27 cellular contexts compared by ENCODE assay signal in genomic region chr20:62649140-62649539, GRCh38. TPM values are rescaled to one million over a fixed set of nuclear protein-coding genes. Genes with fewer than 3 reads are reported as not detected.
DNase-seq lines count a peak whose midpoint lies in the region; ATAC-seq and TF ChIP-seq lines count a peak whose summit lies in the region.
"Had no signal": no experiment of that assay in that cellular context is flagged by ENCODE, and none has a peak within 500 bp of the region (broad histone marks: within the 10 kb centered on the region; RNA-seq: fewer than 3 reads in every experiment).

No MANE protein-coding gene starts in this region.

- ATAC-seq in central memory CD8-positive, alpha-beta T cell (replicated peaks; ENCODE audit: extremely low read depth, poor library complexity, severe bottlenecking): no peak
- ATAC-seq in stimulated activated memory B cell treated with anti-CD40 and anti-IgM and Interleukin-4, amounts not matched to agents 10 μg/mL and 1 μg/mL and 100 μg/mL, for 72 hours: no peak
- ATAC-seq: GM23338; left ventricle myocardium superior; natural killer cell treated with Interleukin-12 subunit alpha and Interleukin-12 subunit beta and Interleukin-15 and Interleukin-18, amount 100 ng/mL, for 72 hours; stimulated activated naive CD8-positive, alpha-beta T cell treated with anti-CD3 and anti-CD28 coated beads, Interleukin-15, Interleukin-2, amounts not matched to agents 100 U/mL and 50 U/mL, for 24 hours had no signal

- H3K36me3 Mint-ChIP-seq in activated naive CD4-positive, alpha-beta T cell treated with anti-CD3 and anti-CD28 coated beads, Interleukin-2, amount 10 ng/mL, durations not matched to agents 7 days and 5 days: peaks cover 42% of the 10 kb centered on the region
- peaks cover 7% of the 10 kb centered on the region for H3K36me3 Mint-ChIP-seq in activated naive CD4-positive, alpha-beta T cell treated with anti-CD3 and anti-CD28 coated beads for 36 hours (ENCODE audit: low read depth)
- H3K36me3 Mint-ChIP-seq in central memory CD8-positive, alpha-beta T cell (ENCODE audit: insufficient read depth): peaks cover 15% of the 10 kb centered on the region
- H3K36me3 Mint-ChIP-seq in stimulated activated memory B cell treated with anti-CD40 and anti-IgM and Interleukin-4, amounts not matched to agents 10 μg/mL and 1 μg/mL and 100 μg/mL, for 72 hours: peaks cover 5% of the 10 kb centered on the region
- H3K36me3 Mint-ChIP-seq in nephron progenitor cell (ENCODE audit: low read depth): no peaks in the 10 kb centered on the region
- H3K36me3 Mint-ChIP-seq: natural killer cell treated with Interleukin-12 subunit alpha and Interleukin-12 subunit beta and Interleukin-15 and Interleukin-18, amount 100 ng/mL, for 72 hours had no signal

- H3K4me1 ChIP-seq in HEK293 (ENCODE audit: control insufficient read depth, insufficient read depth, low read length): peaks cover 9% of the 10 kb centered on the region

- H3K4me3 ChIP-seq in HEK293 (ENCODE audit: low read depth, low read length): no peak overlapping the region
- H3K4me3 ChIP-seq: adrenal gland; BLaER1 treated with 17β-estradiol and CSF1 and Interleukin-3, amounts not matched to agents 10 nM and 100 nM; GM23338; ovary; right atrium auricular region had no signal

- CTCF ChIA-PET in activated naive CD4-positive, alpha-beta T cell treated with anti-CD3 and anti-CD28 coated beads, Interleukin-2, amount 10 ng/mL, durations not matched to agents 7 days and 5 days (lab: Charles Lee): interaction anchor here (0.7 kb wide), 1 partner anchor 13 kb away, joined by 4 read pairs; no protein-coding TSS in a partner anchor
- CTCF ChIA-PET in activated naive CD4-positive, alpha-beta T cell treated with anti-CD3 and anti-CD28 coated beads for 36 hours (lab: Charles Lee): no interaction called here
- CTCF ChIA-PET in HEK293 (lab: Yijun Ruan, JAX): interaction anchor here (1.1 kb wide), 1 partner anchor 143 kb away, joined by 3 read pairs; no protein-coding TSS in a partner anchor

- peaks cover 94% of the 10 kb centered on the region for H3K4me1 Mint-ChIP-seq in activated naive CD4-positive, alpha-beta T cell treated with anti-CD3 and anti-CD28 coated beads, Interleukin-2, amount 10 ng/mL, durations not matched to agents 7 days and 5 days
- peaks cover 31% of the 10 kb centered on the region for H3K4me1 Mint-ChIP-seq in activated naive CD4-positive, alpha-beta T cell treated with anti-CD3 and anti-CD28 coated beads for 36 hours (ENCODE audit: low read depth)
- H3K4me1 Mint-ChIP-seq in central memory CD8-positive, alpha-beta T cell: peaks cover 25% of the 10 kb centered on the region
- peaks cover 75% of the 10 kb centered on the region for H3K4me1 Mint-ChIP-seq in stimulated activated memory B cell treated with anti-CD40 and anti-IgM and Interleukin-4, amounts not matched to agents 10 μg/mL and 1 μg/mL and 100 μg/mL, for 72 hours
- peaks cover 35% of the 10 kb centered on the region for H3K4me1 Mint-ChIP-seq in nephron progenitor cell

- H3K27ac ChIP-seq in HEK293 (ENCODE audit: extremely low read depth, low read depth, low read length): no peak overlapping the region
- H3K27ac ChIP-seq: BLaER1 treated with 17β-estradiol and CSF1 and Interleukin-3, amounts not matched to agents 10 nM and 100 nM had no signal

- H3K27ac Mint-ChIP-seq in activated naive CD4-positive, alpha-beta T cell treated with anti-CD3 and anti-CD28 coated beads, Interleukin-2, amount 10 ng/mL, durations not matched to agents 7 days and 5 days: peak overlapping the region; percentile 99
- no peak overlapping the region for H3K27ac Mint-ChIP-seq in activated naive CD4-positive, alpha-beta T cell treated with anti-CD3 and anti-CD28 coated beads for 36 hours
- H3K27ac Mint-ChIP-seq in central memory CD8-positive, alpha-beta T cell (ENCODE audit: low read depth): peak overlapping the region; percentile 65
- peak overlapping the region; percentile 96 for H3K27ac Mint-ChIP-seq in stimulated activated memory B cell treated with anti-CD40 and anti-IgM and Interleukin-4, amounts not matched to agents 10 μg/mL and 1 μg/mL and 100 μg/mL, for 72 hours
- H3K27ac Mint-ChIP-seq in nephron progenitor cell: no peak overlapping the region
- H3K27ac Mint-ChIP-seq: GM23338 had no signal

- TF ChIP-seq CTCF in HEK293 (tag by site-specific recombination; IDR thresholded peaks at IDR 0.05) (no peak), nephron progenitor cell (IDR thresholded peaks at IDR 0.05) (no peak)

- no peak overlapping the region for H3K4me3 Mint-ChIP-seq in activated naive CD4-positive, alpha-beta T cell treated with anti-CD3 and anti-CD28 coated beads, Interleukin-2, amount 10 ng/mL, durations not matched to agents 7 days and 5 days
- H3K4me3 Mint-ChIP-seq in activated naive CD4-positive, alpha-beta T cell treated with anti-CD3 and anti-CD28 coated beads for 36 hours: no peak overlapping the region
- H3K4me3 Mint-ChIP-seq in central memory CD8-positive, alpha-beta T cell: no peak overlapping the region
- no peak overlapping the region for H3K4me3 Mint-ChIP-seq in stimulated activated memory B cell treated with anti-CD40 and anti-IgM and Interleukin-4, amounts not matched to agents 10 μg/mL and 1 μg/mL and 100 μg/mL, for 72 hours
- no peak overlapping the region for H3K4me3 Mint-ChIP-seq in nephron progenitor cell
- H3K4me3 Mint-ChIP-seq: activated CD4-positive, alpha-beta T cell treated with anti-CD3 and anti-CD28 coated beads, Interleukin-2, amount 10 ng/mL, durations not matched to agents 24 days and 14 days; GM23338; natural killer cell treated with Interleukin-12 subunit alpha and Interleukin-12 subunit beta and Interleukin-15 and Interleukin-18, amount 100 ng/mL, for 72 hours had no signal

- DNase-seq in activated naive CD4-positive, alpha-beta T cell treated with anti-CD3 and anti-CD28 coated beads, Interleukin-2, amount 10 ng/mL, durations not matched to agents 7 days and 5 days: no peak
- no peak for DNase-seq in activated naive CD4-positive, alpha-beta T cell treated with anti-CD3 and anti-CD28 coated beads for 36 hours
- no peak for DNase-seq in central memory CD8-positive, alpha-beta T cell (ENCODE audit: low spot score in 2 of 2)
- no peak for DNase-seq in stimulated activated CD4-positive, alpha-beta T cell treated with anti-CD3 and anti-CD28 coated beads, Interleukin-2, amount 100 ng/mL, for 24 hours
- DNase-seq in nephron progenitor cell: no peak
- DNase-seq in kidney glomerular epithelial cell (lab: John Stamatoyannopoulos, UW): no peak
- DNase-seq: activated CD4-positive, alpha-beta T cell treated with anti-CD3 and anti-CD28 coated beads, Interleukin-2, amount 10 ng/mL, durations not matched to agents 24 days and 14 days; activated effector memory CD4-positive, alpha-beta T cell treated with anti-CD3 and anti-CD28 coated beads, Interleukin-2, amount 50 U/mL, for 16 hours; adrenal gland; DMS 273 treated with DMSO at 0.1 percent for 48 hours; hypothalamus; left ventricle myocardium superior; midbrain; MV-4-11; NCI-H526 treated with DMSO at 0.1 percent for 48 hours; stimulated activated CD4-positive, alpha-beta T cell treated with anti-CD3 and anti-CD28 coated beads, Interleukin-12 subunit alpha, Interleukin-12 subunit beta, amount 100 ng/mL, for 4 hours; stimulated activated CD4-positive, alpha-beta T cell treated with anti-CD3 and anti-CD28 coated beads, Interleukin-4, amount 100 ng/mL, for 4 hours; stimulated activated naive CD8-positive, alpha-beta T cell treated with anti-CD3 and anti-CD28 coated beads, Interleukin-15, Interleukin-2, amounts not matched to agents 100 U/mL and 50 U/mL, for 24 hours had no signal

- peaks cover 0 to 5% of the 10 kb centered on the region in 2 experiments; a peak in 1 of 3 replicates for H3K36me3 ChIP-seq in HEK293 (ENCODE audit: control insufficient read depth in 2 of 2, insufficient read depth in 1 of 2, low read length in 2 of 2)
- H3K36me3 ChIP-seq: adrenal gland, ovary, right atrium auricular region had no signal

- intact Hi-C loops in activated naive CD4-positive, alpha-beta T cell treated with anti-CD3 and anti-CD28 coated beads for 36 hours (cut with micrococcal nuclease): no loop called here

- H3K27me3 Mint-ChIP-seq in activated naive CD4-positive, alpha-beta T cell treated with anti-CD3 and anti-CD28 coated beads, Interleukin-2, amount 10 ng/mL, durations not matched to agents 7 days and 5 days: no peaks in the 10 kb centered on the region
- H3K27me3 Mint-ChIP-seq in activated naive CD4-positive, alpha-beta T cell treated with anti-CD3 and anti-CD28 coated beads for 36 hours (ENCODE audit: low read depth): no peaks in the 10 kb centered on the region
- H3K27me3 Mint-ChIP-seq in central memory CD8-positive, alpha-beta T cell: no peaks in the 10 kb centered on the region
- no peaks in the 10 kb centered on the region for H3K27me3 Mint-ChIP-seq in stimulated activated memory B cell treated with anti-CD40 and anti-IgM and Interleukin-4, amounts not matched to agents 10 μg/mL and 1 μg/mL and 100 μg/mL, for 72 hours
- H3K27me3 Mint-ChIP-seq in nephron progenitor cell (ENCODE audit: low read depth, poor library complexity): peaks cover 62% of the 10 kb centered on the region
- H3K27me3 Mint-ChIP-seq: activated CD4-positive, alpha-beta T cell treated with anti-CD3 and anti-CD28 coated beads, Interleukin-2, amount 10 ng/mL, durations not matched to agents 24 days and 14 days; natural killer cell treated with Interleukin-12 subunit alpha and Interleukin-12 subunit beta and Interleukin-15 and Interleukin-18, amount 100 ng/mL, for 72 hours had no signal

- H3K9me3 Mint-ChIP-seq in activated naive CD4-positive, alpha-beta T cell treated with anti-CD3 and anti-CD28 coated beads, Interleukin-2, amount 10 ng/mL, durations not matched to agents 7 days and 5 days: no peaks in the 10 kb centered on the region
- H3K9me3 Mint-ChIP-seq in activated naive CD4-positive, alpha-beta T cell treated with anti-CD3 and anti-CD28 coated beads for 36 hours: no peaks in the 10 kb centered on the region
- H3K9me3 Mint-ChIP-seq in central memory CD8-positive, alpha-beta T cell: no peaks in the 10 kb centered on the region
- no peaks in the 10 kb centered on the region for H3K9me3 Mint-ChIP-seq in stimulated activated memory B cell treated with anti-CD40 and anti-IgM and Interleukin-4, amounts not matched to agents 10 μg/mL and 1 μg/mL and 100 μg/mL, for 72 hours
- H3K9me3 Mint-ChIP-seq in nephron progenitor cell: no peaks in the 10 kb centered on the region
- H3K9me3 Mint-ChIP-seq: activated CD4-positive, alpha-beta T cell treated with anti-CD3 and anti-CD28 coated beads, Interleukin-2, amount 10 ng/mL, durations not matched to agents 24 days and 14 days; GM23338; natural killer cell treated with Interleukin-12 subunit alpha and Interleukin-12 subunit beta and Interleukin-15 and Interleukin-18, amount 100 ng/mL, for 72 hours had no signal

- H3K9me3 ChIP-seq in HEK293 (ENCODE audit: control insufficient read depth, insufficient read depth, low read depth, low read length): no peaks in the 10 kb centered on the region
- H3K9me3 ChIP-seq: adrenal gland; BLaER1 treated with 17β-estradiol and CSF1 and Interleukin-3, amounts not matched to agents 10 nM and 100 nM; ovary; right atrium auricular region had no signal

- POLR2A ChIA-PET in HEK293 (lab: Yijun Ruan, JAX): no interaction called here

TF ChIP-seq in HEK293, 187 proteins besides CTCF, POLR2A, EP300 and RAD21 (continues in another document):
- no peak for TF ChIP-seq ZNF514 (tag by site-specific recombination; IDR thresholded peaks at IDR 0.05)

RNA-seq across cellular contexts. Expression of gene SLCO4A1, which starts 6.8 kb away (rescaled TPM):
- total RNA-seq in activated naive CD4-positive, alpha-beta T cell treated with anti-CD3 and anti-CD28 coated beads for 36 hours: 10 to 100 TPM; 22.4 to 22.6 TPM

RNA-seq across cellular contexts. Expression of gene NTSR1, which starts 59.5 kb away (rescaled TPM):
- not detected for total RNA-seq in activated naive CD4-positive, alpha-beta T cell treated with anti-CD3 and anti-CD28 coated beads for 36 hours
- total RNA-seq: activated CD4-positive, alpha-beta T cell treated with anti-CD3 and anti-CD28 coated beads, Interleukin-2, amount 10 ng/mL, durations not matched to agents 24 days and 14 days; left ventricle myocardium superior; natural killer cell treated with Interleukin-12 subunit alpha and Interleukin-12 subunit beta and Interleukin-15 and Interleukin-18, amount 100 ng/mL, for 72 hours; SK-MEL-5; T-helper 1 cell treated with Interleukin-12 subunit alpha and Interleukin-12 subunit beta and Interleukin-4 antibody, amounts not matched to agents 30 ng/mL and 1 ng/mL, for 36 hours had no signal

Comparison
In these comparisons a context has a peak if more than half of its experiments do, and no peak if none do; other contexts are left out.
1. H3K27ac Mint-ChIP-seq: peak in activated naive CD4-positive, alpha-beta T cell treated with anti-CD3 and anti-CD28 coated beads, Interleukin-2, amount 10 ng/mL, durations not matched to agents 7 days and 5 days (single experiment), central memory CD8-positive, alpha-beta T cell (single experiment) and stimulated activated memory B cell treated with anti-CD40 and anti-IgM and Interleukin-4, amounts not matched to agents 10 μg/mL and 1 μg/mL and 100 μg/mL, for 72 hours (single experiment); none in activated naive CD4-positive, alpha-beta T cell treated with anti-CD3 and anti-CD28 coated beads for 36 hours (single experiment) and nephron progenitor cell (single experiment).